2 cellular contexts compared by ENCODE assay signal in genomic region chr12:58931518-58931917, GRCh38.
TF ChIP-seq lines count a peak whose summit lies in the region.

No MANE protein-coding gene starts in this region.

TF ChIP-seq in Ishikawa, 13 proteins besides CTCF, POLR2A, EP300 and RAD21 (continued from another document):
- TF ChIP-seq MAX (IDR thresholded peaks at IDR 0.05) = no peak
- no peak for TF ChIP-seq REST (IDR thresholded peaks at IDR 0.05; ENCODE audit: low read depth)
- no peak for TF ChIP-seq FOXM1 (IDR thresholded peaks at IDR 0.05; ENCODE audit: borderline replicate concordance, low read depth)
- TF ChIP-seq CEBPB (IDR thresholded peaks at IDR 0.05) = no peak
- no peak for TF ChIP-seq YY1 (IDR thresholded peaks at IDR 0.05; ENCODE audit: low read depth)

TF ChIP-seq in GM12878, 131 proteins besides CTCF, POLR2A, EP300 and RAD21 (continued from another document):
- no peak for TF ChIP-seq E2F8 (IDR thresholded peaks at IDR 0.05; ENCODE audit: low read depth, partially characterized antibody)
- TF ChIP-seq HCFC1 (IDR thresholded peaks at IDR 0.05; ENCODE audit: low read length) = no peak
- no peak for TF ChIP-seq ATF2 (IDR thresholded peaks at IDR 0.05; ENCODE audit: low read length)
- no peak for TF ChIP-seq CBX3 (IDR thresholded peaks at IDR 0.05; ENCODE audit: borderline replicate concordance, low read depth)
- no peak for TF ChIP-seq ZZZ3 (IDR thresholded peaks at IDR 0.05; ENCODE audit: control insufficient read depth, insufficient read length, low read depth)
- no peak for TF ChIP-seq PAX8 (IDR thresholded peaks at IDR 0.05)
- TF ChIP-seq RELA (IDR thresholded peaks at IDR 0.05; ENCODE audit: borderline replicate concordance, partially characterized antibody) = no peak
- TF ChIP-seq TCF7 (IDR thresholded peaks at IDR 0.05; ENCODE audit: borderline replicate concordance) = no peak
- no peak for TF ChIP-seq ZBTB4 (CRISPR knock-in tag; IDR thresholded peaks at IDR 0.05)
- TF ChIP-seq RBBP5 (conservative IDR thresholded peaks at IDR 0.05) = no peak
- TF ChIP-seq ZNF217 (IDR thresholded peaks at IDR 0.05) = no peak
- TF ChIP-seq SIX5 (IDR thresholded peaks at IDR 0.05; ENCODE audit: low read depth, low read length, severe bottlenecking) = no peak
- no peak for TF ChIP-seq ZNF592 (IDR thresholded peaks at IDR 0.05)
